12 cellular contexts compared by ENCODE assay signal in the genomic region with DNA sequence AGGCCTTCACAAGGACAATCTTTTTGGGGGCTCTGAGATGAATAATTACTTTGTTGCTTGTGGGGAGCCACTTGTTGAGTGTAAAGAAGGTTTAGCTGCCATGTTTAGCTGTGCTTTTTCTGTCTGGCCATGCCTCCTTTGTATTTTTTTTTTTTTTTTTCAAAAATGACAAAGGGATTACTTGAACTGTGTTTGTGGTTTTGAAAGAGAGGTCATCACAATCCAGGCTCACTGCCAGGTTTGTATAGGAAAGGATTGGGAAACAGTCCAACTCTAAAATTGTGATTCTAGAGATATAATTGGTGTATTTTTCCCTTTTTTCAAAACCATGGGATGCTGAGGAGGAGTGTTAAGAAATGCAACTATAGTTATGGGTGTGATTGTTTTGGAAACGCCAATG. TPM values are rescaled to one million over a fixed set of nuclear protein-coding genes. Genes with fewer than 3 reads are reported as not detected.
DNase-seq lines count a peak whose midpoint lies in the region; ATAC-seq and TF ChIP-seq lines count a peak whose summit lies in the region.
"Had no signal": no experiment of that assay in that cellular context is flagged by ENCODE, and none has a peak within 500 bp of the region (broad histone marks: within the 10 kb centered on the region; RNA-seq: fewer than 3 reads in every experiment).

No MANE protein-coding gene starts in this region.

- no peak for TF ChIP-seq RAD21 in Ishikawa (IDR thresholded peaks at IDR 0.05; ENCODE audit: low read depth)

- H3K23ac ChIP-seq in neuronal stem cell (ENCODE audit: low read depth, low read length, poor library complexity) = no peak overlapping the region

- POLR2A ChIA-PET in RWPE1 (lab: Yijun Ruan, JAX; ENCODE audit: low non-redundant PET) = no interaction called here

- no peak overlapping the region for H3K9ac ChIP-seq in neuronal stem cell (ENCODE audit: low read depth, low read length, poor library complexity)

- no peak overlapping the region for H4K8ac ChIP-seq in neuronal stem cell (ENCODE audit: low read depth, low read length)

- ATAC-seq in HG03159 (IDR thresholded peaks at IDR 0.05; ENCODE audit: unreplicated experiment) = no peak

- H3K27ac ChIP-seq in RWPE1 = peak overlapping the region; percentile 87
- H3K27ac ChIP-seq in dorsolateral prefrontal cortex = no peak overlapping the region
- H3K27ac ChIP-seq in uterus = no peak overlapping the region
- no peak overlapping the region for H3K27ac ChIP-seq in neuronal stem cell (replicated peaks; ENCODE audit: low read length)
- H3K27ac ChIP-seq: skin epidermis had no signal

- TF ChIP-seq POLR2A in uterus (IDR thresholded peaks at IDR 0.05) = no peak

- H3K18ac ChIP-seq in neuronal stem cell (ENCODE audit: low read length) = no peak overlapping the region

- H2AFZ ChIP-seq in neuronal stem cell (ENCODE audit: low read length) = no peak overlapping the region

- no peak overlapping the region for H2AK5ac ChIP-seq in neuronal stem cell (ENCODE audit: low read depth, low read length)

- no peak overlapping the region for H3K4me3 ChIP-seq in fibroblast of villous mesenchyme (ENCODE audit: low read depth, low read length)
- no peak overlapping the region for H3K4me3 ChIP-seq in dorsolateral prefrontal cortex
- no peak overlapping the region for H3K4me3 ChIP-seq in uterus
- no peak overlapping the region for H3K4me3 ChIP-seq in neuronal stem cell (ENCODE audit: low read length in 2 of 2)
- H3K4me3 ChIP-seq: skin epidermis had no signal

- in situ Hi-C loops in Caki2 (cut with HindIII; ENCODE audit: low pct_unique_long_range_greater_than_20kb, low sequenced_read_pairs) = no loop called here

- no peak overlapping the region for H2BK5ac ChIP-seq in neuronal stem cell (ENCODE audit: low read length)

- no peak overlapping the region for H3K4ac ChIP-seq in neuronal stem cell (ENCODE audit: low read length)

- TF ChIP-seq EP300 in Ishikawa (IDR thresholded peaks at IDR 0.05; ENCODE audit: borderline replicate concordance) = no peak

- CTCF ChIA-PET in RWPE1 (lab: Yijun Ruan, JAX) = interaction anchor here (0.6 to 0.7 kb wide), 2 partner anchors 78 to 144 kb away, joined by 3 to 4 read pairs; no protein-coding TSS in a partner anchor

- no peak overlapping the region for H4K91ac ChIP-seq in neuronal stem cell (ENCODE audit: low read depth, low read length, poor library complexity)

- no peak overlapping the region for H2BK12ac ChIP-seq in neuronal stem cell (ENCODE audit: low read length)

- DNase-seq in Caki2 (ENCODE audit: low read depth) (peak; percentile 62), RWPE1 (ENCODE audit: low spot score) (no peak), fibroblast of villous mesenchyme (ENCODE audit: low read depth) (peak; percentile 42), dorsolateral prefrontal cortex (no peak), uterus (no peak), neuronal stem cell (ENCODE audit: low spot score) (no peak)
- DNase-seq: activated CD8-positive, alpha-beta memory T cell treated with anti-CD3 and anti-CD28 coated beads, Interleukin-2, amount 50 U/mL, for 4 hours; anterior cingulate cortex; trophoblast cell had no signal

- no peaks in the 10 kb centered on the region for H3K9me3 ChIP-seq in uterus
- H3K9me3 ChIP-seq in neuronal stem cell (replicated peaks in 1 of 2; ENCODE audit: control insufficient read depth in 2 of 2, insufficient read depth in 1 of 2, low read depth in 1 of 2, low read length in 2 of 2) = no peaks in the 10 kb centered on the region

- H2BK120ac ChIP-seq in neuronal stem cell (ENCODE audit: low read depth, low read length) = no peak overlapping the region

- no peak overlapping the region for H3K4me2 ChIP-seq in neuronal stem cell (ENCODE audit: insufficient read depth, low read length, poor library complexity, severe bottlenecking)

- H3K36me3 ChIP-seq in uterus (no peaks in the 10 kb centered on the region), neuronal stem cell (replicated peaks in 1 of 2; ENCODE audit: control insufficient read depth in 2 of 2, insufficient read depth in 2 of 2, low read length in 2 of 2) (peaks cover 0 to 4% of the 10 kb centered on the region in 2 donors)

- TF ChIP-seq CTCF in RWPE1 (conservative IDR thresholded peaks at IDR 0.05; ENCODE audit: low read depth) (no peak), fibroblast of villous mesenchyme (IDR thresholded peaks at IDR 0.05; ENCODE audit: insufficient read depth, low read depth, low read length) (no peak), dorsolateral prefrontal cortex (IDR thresholded peaks at IDR 0.05 in 54 of 56, conservative IDR thresholded peaks at IDR 0.05 in 2 of 56; ENCODE audit: low read depth in 1 of 56, partially characterized antibody in 56 of 56) (no peak), uterus (IDR thresholded peaks at IDR 0.05) (no peak)

- no peaks in the 10 kb centered on the region for H3K79me1 ChIP-seq in neuronal stem cell (ENCODE audit: low read depth, low read length)

- H2BK15ac ChIP-seq in neuronal stem cell (ENCODE audit: low read length) = no peak overlapping the region

- no CpG with 5 or more reads among the region's 1 CpG for WGBS in neuronal stem cell (ENCODE audit: extremely low coverage in 2 of 2, insufficient read length in 2 of 2, insufficient replicate concordance in 1 of 2), 2 donors

- H3K27me3 ChIP-seq in dorsolateral prefrontal cortex (peaks cover 0 to 19% (median 0%) of the 10 kb centered on the region in 45 donors), uterus (peaks cover 2 to 3% of the 10 kb centered on the region in 2 donors), neuronal stem cell (ENCODE audit: control insufficient read depth in 3 of 3, insufficient read depth in 3 of 3, low read depth in 1 of 3, low read length in 3 of 3) (peaks cover 0 to 11% (median 10%) of the 10 kb centered on the region in 3 experiments)

- no peak overlapping the region for H3K14ac ChIP-seq in neuronal stem cell (ENCODE audit: low read length)

- H3K4me1 ChIP-seq in uterus (no peaks in the 10 kb centered on the region), neuronal stem cell (ENCODE audit: control insufficient read depth in 2 of 2, insufficient read depth in 1 of 2, low read depth in 1 of 2, low read length in 2 of 2) (peaks cover 2 to 7% of the 10 kb centered on the region in 2 donors)

- intact Hi-C loops in dorsolateral prefrontal cortex (cut with DNase I) = loop anchor here in 1 of 2 donors (10.0 kb wide), 1 partner anchor 175 kb away; a partner anchor contains a TSS
- intact Hi-C loops in uterus (cut with DNase I; ENCODE audit: low total_unique reads) = no loop called here

TF ChIP-seq in Ishikawa, 13 proteins besides CTCF, POLR2A, EP300 and RAD21:
- peak; percentile 31; the same call in 1 of the 2 replicates for TF ChIP-seq NFIC (IDR thresholded peaks at IDR 0.05)
- TF ChIP-seq FOXM1 (IDR thresholded peaks at IDR 0.05; ENCODE audit: borderline replicate concordance, low read depth) = no peak

RNA-seq across cellular contexts. Expression of a gene that starts 4.3 kb away (rescaled TPM):
- total RNA-seq in Caki2 (2014; rRNA removed; shearing (Covaris generic); ENCODE audit: low replicate concordance) = not detected in 2 replicates
- 3.2 and 5.2 TPM in 2 replicates for total RNA-seq in fibroblast of villous mesenchyme
- total RNA-seq in dorsolateral prefrontal cortex = 1 to 10 TPM in 111 of 120 experiments, under 1 TPM in 9; 0.54 to 6.2 (median 1.9) TPM
- total RNA-seq in uterus = 10 to 100 TPM in 1 of 4 donors, 1 to 10 TPM in 2, not detected in 1; 1.5 to 14.1 (median 7.3) TPM
- polyA plus RNA-seq in neuronal stem cell (2013, experiment 1 of 2) = 4.8 TPM
- polyA plus RNA-seq in neuronal stem cell (2013, experiment 2 of 2) = 4.3 TPM

RNA-seq across cellular contexts. Expression of a gene that starts 6.2 kb away (rescaled TPM):
- 30.5 and 43.0 TPM in 2 replicates for total RNA-seq in Caki2 (2014; rRNA removed; shearing (Covaris generic); ENCODE audit: low replicate concordance)
- total RNA-seq in fibroblast of villous mesenchyme (7.4 and 13.0 TPM in 2 replicates), dorsolateral prefrontal cortex (1 to 10 TPM in 57 of 120 experiments, under 1 TPM in 55, not detected in 8; 0.19 to 3.2 (median 1.0) TPM), uterus (1 to 10 TPM in 1 of 4 donors, under 1 TPM in 1, not detected in 2; 0.82 to 9.7 TPM)
- 46.7 TPM for polyA plus RNA-seq in neuronal stem cell (2013, experiment 1 of 2)
- polyA plus RNA-seq in neuronal stem cell (2013, experiment 2 of 2) = 46.2 TPM

RNA-seq across cellular contexts. Expression of a gene that starts 24.1 kb away (rescaled TPM):
- 73.7 and 74.0 TPM in 2 replicates for total RNA-seq in Caki2 (2014; rRNA removed; shearing (Covaris generic); ENCODE audit: low replicate concordance)
- total RNA-seq in fibroblast of villous mesenchyme (39.6 and 39.7 TPM in 2 replicates), dorsolateral prefrontal cortex (100 to 1,000 TPM in 18 of 120 experiments, 10 to 100 TPM in 102; 76.1 to 117 (median 91.0) TPM), uterus (100 to 1,000 TPM in 1 of 4 donors, 10 to 100 TPM in 3; 35.0 to 147 (median 65.5) TPM)
- polyA plus RNA-seq in neuronal stem cell (2013, experiment 1 of 2) = 80.4 TPM
- polyA plus RNA-seq in neuronal stem cell (2013, experiment 2 of 2) = 79.4 TPM

Comparison
In these comparisons a context has a peak if more than half of its experiments do, and no peak if none do; other contexts are left out.
1. DNase-seq: peak in Caki2 (single experiment) and fibroblast of villous mesenchyme (single experiment); none in RWPE1 (single experiment), dorsolateral prefrontal cortex (0 of 10), uterus (0 of 2) and neuronal stem cell (single experiment).